ENCODE assay signal across 10 cellular contexts in genomic region chr10:124686707-124687376, GRCh38. TPM values are rescaled to one million over a fixed set of nuclear protein-coding genes. Genes with fewer than 3 reads are reported as not detected.
DNase-seq lines count a peak whose midpoint lies in the region; ATAC-seq, FAIRE-seq and TF ChIP-seq lines count a peak whose summit lies in the region.
"Had no signal": no experiment of that assay in that cellular context is flagged by ENCODE, and none has a peak within 500 bp of the region (broad histone marks: within the 10 kb centered on the region; RNA-seq: fewer than 3 reads in every experiment).

No MANE protein-coding gene starts in this region.

- POLR2A ChIA-PET in K562 (lab: Yijun Ruan, JAX), result interaction anchor here (0.6 to 3.2 kb wide), 3 partner anchors 12 to 981 kb away, joined by 3 to 14 read pairs (median 4); no protein-coding TSS in a partner anchor

- no peaks in the 10 kb centered on the region; the same call in 1 of the 3 replicates for H3K36me3 Mint-ChIP-seq in GM23338 (ENCODE audit: low read depth)

- TF ChIP-seq EP300 in K562 (IDR thresholded peaks at IDR 0.05; ENCODE audit: low read length) (no peak), stomach (IDR thresholded peaks at IDR 0.05) (no peak)

- no peaks in the 10 kb centered on the region for H3K9me3 ChIP-seq in K562 (replicated peaks; ENCODE audit: control insufficient read depth, insufficient read depth, low read depth, low read length)
- no peaks in the 10 kb centered on the region for H3K9me3 ChIP-seq in right lobe of liver
- H3K9me3 ChIP-seq in stomach, result no peaks in the 10 kb centered on the region

- CTCF ChIA-PET in K562 (lab: Yijun Ruan, JAX; ENCODE audit: low intra/inter-chr PET ratio), result no interaction called here

- no peaks in the 10 kb centered on the region for H3K79me2 ChIP-seq in GM23338 (replicated peaks; ENCODE audit: insufficient read depth)
- H3K79me2 ChIP-seq in K562 (ENCODE audit: control insufficient read depth, insufficient read depth, low read length), result peaks cover 5% of the 10 kb centered on the region; the same call in 2 of the 3 replicates

- no peaks in the 10 kb centered on the region for H3K9me2 ChIP-seq in GM23338 (ENCODE audit: insufficient read depth)

- no peaks in the 10 kb centered on the region for H3F3A ChIP-seq in GM23338 (replicated peaks; ENCODE audit: low read depth)

- DNase-seq in GM23338 (ENCODE audit: low spot score), result no peak
- no peak for DNase-seq in K562 (ENCODE audit: extremely low read depth in 1 of 4, low spot score in 3 of 4)
- peak in 1 of 3 donors; percentile 62 for DNase-seq in right lobe of liver
- DNase-seq in stomach, result peak; percentile 58
- no peak for DNase-seq in NCI-H2227 (lab: John Stamatoyannopoulos, UW; ENCODE audit: unreplicated experiment)
- DNase-seq: activated effector memory CD4-positive, alpha-beta T cell treated with Interleukin-2 at 50 U/mL for 16 hours; IMR-90 had no signal

- H3K4me2 ChIP-seq in GM23338, result no peak overlapping the region
- no peak overlapping the region for H3K4me2 ChIP-seq in K562 (ENCODE audit: insufficient read depth, low read length)

- H3K27me3 ChIP-seq in GM23338 (ENCODE audit: insufficient read depth) (no peaks in the 10 kb centered on the region), K562 (ENCODE audit: control insufficient read depth in 2 of 2, insufficient read depth in 2 of 2, low read length in 2 of 2) (no peaks in the 10 kb centered on the region), right lobe of liver (no peaks in the 10 kb centered on the region), stomach (no peaks in the 10 kb centered on the region)

- H3K4me3 Mint-ChIP-seq in GM23338, result no peak overlapping the region

- no peaks in the 10 kb centered on the region for H3K9me1 ChIP-seq in K562 (ENCODE audit: control insufficient read depth, insufficient read depth, low read length)

- H3K4me1 Mint-ChIP-seq in GM23338, result peaks cover 34% of the 10 kb centered on the region

- no peaks in the 10 kb centered on the region for H3K4me1 ChIP-seq in GM23338 (ENCODE audit: insufficient read depth)
- H3K4me1 ChIP-seq in K562 (replicated peaks in 1 of 2; ENCODE audit: control insufficient read depth in 2 of 2, insufficient read depth in 2 of 2, low read length in 2 of 2), result peaks cover 31 to 35% of the 10 kb centered on the region in 2 experiments
- no peaks in the 10 kb centered on the region for H3K4me1 ChIP-seq in right lobe of liver
- peaks cover 21 to 71% (median 45%) of the 10 kb centered on the region in 4 donors for H3K4me1 ChIP-seq in stomach

- H3K27me3 Mint-ChIP-seq in GM23338 (ENCODE audit: insufficient read depth, low read depth, poor library complexity), result peaks cover 3% of the 10 kb centered on the region

- intact Hi-C loops in K562 (cut with micrococcal nuclease), result no loop called here
- intact Hi-C loops in right lobe of liver (cut with DNase I), result no loop called here
- intact Hi-C loops in stomach (cut with DNase I; ENCODE audit: low total_unique reads), result no loop called here

- BruUV-seq in K562 (replicated peaks; lab: Mats Ljungman, UMichigan), result no TSS peak

- TF ChIP-seq RAD21 in K562 (CRISPR knock-in tag; conservative IDR thresholded peaks at IDR 0.05 in 1 of 2, IDR thresholded peaks at IDR 0.05 in 1 of 2), result no peak

- no peak overlapping the region for H2AFZ ChIP-seq in GM23338
- no peak overlapping the region for H2AFZ ChIP-seq in K562 (ENCODE audit: low read depth, low read length)

- 78% methylated on average over 12 of the region's 12 CpGs for WGBS in K562 (ENCODE audit: insufficient coverage, low coverage, missing lambda C conversion rate)
- WGBS in right lobe of liver (ENCODE audit: insufficient coverage, low coverage, low lambda C conversion rate, missing lambda C conversion rate), result 47% methylated on average over 11 of the region's 12 CpGs
- WGBS in stomach, 5 donors, result 30 to 61% (median 44%) methylated on average over 12 of the region's 12 CpGs

- in situ Hi-C loops in K562 (cut with MboI), result no loop called here

- TF ChIP-seq POLR2A in K562 (conservative IDR thresholded peaks at IDR 0.05) (no peak), right lobe of liver (IDR thresholded peaks at IDR 0.05) (no peak), stomach (IDR thresholded peaks at IDR 0.05) (no peak)

- TF ChIP-seq CTCF in GM23338 (conservative IDR thresholded peaks at IDR 0.05; ENCODE audit: low read depth in 2 of 2), result no peak
- no peak for TF ChIP-seq CTCF in K562 (IDR thresholded peaks at IDR 0.05 in 2 of 3, conservative IDR thresholded peaks at IDR 0.05 in 1 of 3; ENCODE audit: insufficient read depth in 2 of 3, low read depth in 1 of 3, low read length in 3 of 3)
- TF ChIP-seq CTCF in right lobe of liver (IDR thresholded peaks at IDR 0.05), result no peak
- no peak for TF ChIP-seq CTCF in stomach (IDR thresholded peaks at IDR 0.05)

- H3K36me3 ChIP-seq in GM23338 (ENCODE audit: insufficient read depth) (no peaks in the 10 kb centered on the region), K562 (ENCODE audit: control insufficient read depth, insufficient read depth, low read length) (peaks cover 38% of the 10 kb centered on the region; the same call in 2 of the 3 replicates), right lobe of liver (peaks cover 0 to 2% (median under 1%) of the 10 kb centered on the region in 4 donors), stomach (peaks cover 3 to 32% (median 26%) of the 10 kb centered on the region in 4 donors)

- ATAC-seq in GM23338 (no peak), K562 (no peak), right lobe of liver (peak; percentile 55 to 73 (median 64)), HG02610 (IDR thresholded peaks at IDR 0.05; ENCODE audit: unreplicated experiment) (no peak), GM21447 (IDR thresholded peaks at IDR 0.05; ENCODE audit: unreplicated experiment) (no peak), GM21528 (IDR thresholded peaks at IDR 0.05; ENCODE audit: low FRiP score, unreplicated experiment) (no peak)

- H3K4me3 ChIP-seq in GM23338, result no peak overlapping the region
- no peak overlapping the region for H3K4me3 ChIP-seq in K562
- H3K4me3 ChIP-seq in right lobe of liver, result no peak overlapping the region
- no peak overlapping the region for H3K4me3 ChIP-seq in stomach

- no peaks in the 10 kb centered on the region; the same call in none of the 2 replicates for H4K20me1 ChIP-seq in GM23338 (replicated peaks; ENCODE audit: insufficient read depth)
- no peaks in the 10 kb centered on the region for H4K20me1 ChIP-seq in K562 (replicated peaks; ENCODE audit: control insufficient read depth, insufficient read depth, low read length)

- H3K9me3 Mint-ChIP-seq in GM23338, result no peaks in the 10 kb centered on the region

- peak overlapping the region; percentile 24; the same call in 1 of the 2 replicates for H3K27ac Mint-ChIP-seq in GM23338

- H3K9ac ChIP-seq in K562 (ENCODE audit: insufficient read depth in 1 of 2, low read depth in 2 of 2, low read length in 2 of 2), result no peak overlapping the region

- FAIRE-seq in K562 (lab: Jason Lieb, UNC), result no peak

- no peak overlapping the region for H3K27ac ChIP-seq in GM23338 (ENCODE audit: low read depth)
- no peak overlapping the region for H3K27ac ChIP-seq in K562 (ENCODE audit: extremely low read depth, low read depth, low read length)
- H3K27ac ChIP-seq in right lobe of liver, result peak overlapping the region; percentile 21 to 77 (median 24)
- peak overlapping the region; percentile 52 to 78 (median 65) for H3K27ac ChIP-seq in stomach

TF ChIP-seq in GM23338, 12 proteins besides CTCF, POLR2A, EP300 and RAD21:
- TF ChIP-seq STAT1 (IDR thresholded peaks at IDR 0.05; ENCODE audit: unreplicated experiment), result no peak
TF ChIP-seq in GM23338: peak in this region for 0.

TF ChIP-seq in K562, 482 proteins besides CTCF, POLR2A, EP300 and RAD21:
- TF ChIP-seq MIER1 (IDR thresholded peaks at IDR 0.05; ENCODE audit: low read depth) (no peak), TCF3 (CRISPR knock-in tag; IDR thresholded peaks at IDR 0.05) (peak; percentile 43; the same call in 1 of the 2 replicates)

RNA-seq across cellular contexts. Expression of gene FAM53B, which starts 57.3 kb away (rescaled TPM):
- total RNA-seq in GM23338 (2014; rRNA removed; shearing (Covaris generic)), result 14.5 and 20.3 TPM in 2 replicates
- 3.0 and 3.5 TPM in 2 replicates for polyA plus RNA-seq in GM23338 (2016; fragmentation: Nextera tagmentation; extraction: Ambion mirVana)
- total RNA-seq in K562 (2011; cell fraction: chromatin; rRNA removed; ENCODE audit: low replicate concordance), result 11.6 and 20.0 TPM in 2 replicates
- total RNA-seq in K562 (2011; cell fraction: nucleolus; rRNA removed), result 13.0 and 13.7 TPM in 2 replicates
- total RNA-seq in K562 (2011; cell fraction: nucleoplasm; rRNA removed), result 8.9 and 12.2 TPM in 2 replicates
- total RNA-seq in K562 (2014; rRNA removed), result 11.9 and 17.2 TPM in 2 replicates
- total RNA-seq in K562 (2014; rRNA removed; fragmentation: Illumina TruSeq; extraction: Trizol), result 4.2 and 5.0 TPM in 2 replicates
- total RNA-seq in K562 (2015; rRNA removed; fragmentation: Illumina TruSeq; extraction: Trizol), result 10.6 and 10.8 TPM in 2 replicates
- total RNA-seq in K562 (2021), result 16.5 and 17.0 TPM in 2 replicates
- polyA plus RNA-seq in K562 (2011; rRNA removed), result 3.9 and 4.5 TPM in 2 replicates
- 5.1 and 9.0 TPM in 2 replicates for polyA plus RNA-seq in K562 (2011; cell fraction: cytosol; rRNA removed)
- polyA plus RNA-seq in K562 (2011; cell fraction: nucleus; rRNA removed), result 5.9 and 8.3 TPM in 2 replicates
- polyA plus RNA-seq in K562 (2012), result 7.8 and 8.4 TPM in 2 replicates
- polyA plus RNA-seq in K562 (2014; fragmentation: Illumina TruSeq; extraction: Trizol), result 5.0 and 7.5 TPM in 2 replicates
- under 1 TPM; 0.03 to 0.08 TPM for polyA plus RNA-seq in K562 (2014; fragmentation: Nextera tagmentation; extraction: Ambion mirVana)
- polyA plus RNA-seq in K562 (2014; rRNA removed), result 6.5 and 6.6 TPM in 2 replicates
- polyA minus RNA-seq in K562 (2011; rRNA and poly(A)+ RNA removed), result 6.9 and 7.9 TPM in 2 replicates
- 10.2 and 11.9 TPM in 2 replicates for polyA minus RNA-seq in K562 (2011; cell fraction: cytosol; rRNA and poly(A)+ RNA removed)
- 5.5 and 9.6 TPM in 2 replicates for polyA minus RNA-seq in K562 (2011; cell fraction: nucleus; rRNA and poly(A)+ RNA removed)
- 10 to 100 TPM in 1 of 6 experiments, 1 to 10 TPM in 5; 4.4 to 10.8 (median 4.8) TPM for total RNA-seq in right lobe of liver
- 10 to 100 TPM in 4 of 5 donors, 1 to 10 TPM in 1; 9.4 to 46.9 (median 19.3) TPM for total RNA-seq in stomach
- polyA plus RNA-seq in stomach, result 1 to 10 TPM; 5.7 to 9.3 (median 8.2) TPM

Comparison
In these comparisons a context has a peak if more than half of its experiments do, and no peak if none do; other contexts are left out.
1. ATAC-seq: peak in right lobe of liver (4 of 4); none in GM23338 (single experiment), K562 (single experiment), HG02610 (single experiment), GM21447 (single experiment) and GM21528 (single experiment).
2. H3K27ac ChIP-seq: peak in right lobe of liver (3 of 3) and stomach (5 of 5); none in GM23338 (single experiment) and K562 (single experiment).